In the genomic region with DNA sequence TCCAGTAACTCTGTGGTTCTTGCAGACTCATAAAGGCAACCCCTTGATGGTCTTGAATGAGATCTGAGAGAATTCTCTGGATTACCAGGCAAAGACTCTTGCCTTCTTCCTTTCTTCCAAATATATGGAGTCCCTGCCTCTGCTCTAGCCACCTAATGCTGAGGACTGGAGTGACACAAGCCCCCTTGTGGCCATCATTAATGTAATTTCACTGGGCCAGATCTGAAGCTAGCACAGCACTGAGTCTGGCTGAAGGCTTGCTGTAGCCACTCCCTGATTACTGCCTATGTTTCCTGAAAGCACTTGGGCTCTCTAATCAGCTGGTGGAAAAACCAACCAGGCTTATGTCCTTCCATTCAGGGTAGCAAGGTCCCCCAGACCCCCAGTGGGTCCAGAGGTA, we compare ENCODE assay signal across 16 cellular contexts.
A peak's percentile ranks its signal among the peaks of the same experiment; 100 is the strongest.
DNase-seq lines count a peak whose midpoint lies in the region; FAIRE-seq and TF ChIP-seq lines count a peak whose summit lies in the region.
"Had no signal": no experiment of that assay in that cellular context is flagged by ENCODE, and none has a peak within 500 bp of the region (broad histone marks: within the 10 kb centered on the region; RNA-seq: fewer than 3 reads in every experiment).

No MANE protein-coding gene starts in this region.

- no peak overlapping the region for H3K9ac ChIP-seq in H9 (ENCODE audit: extremely low read depth, insufficient read length, low read length)
- no peak overlapping the region for H3K9ac ChIP-seq in OCI-LY3 (ENCODE audit: low read length)
- H3K9ac ChIP-seq in endothelial cell of umbilical vein (replicated peaks; ENCODE audit: extremely low read depth, insufficient read depth, low read length), result no peak overlapping the region

- H3K4me2 ChIP-seq in H9 (ENCODE audit: insufficient read depth, insufficient read length, low read length) (no peak overlapping the region), OCI-LY3 (ENCODE audit: low read length) (no peak overlapping the region), endothelial cell of umbilical vein (ENCODE audit: insufficient read depth, low read length) (no peak overlapping the region)

- dilution Hi-C loops in endothelial cell of umbilical vein (cut with MboI; ENCODE audit: extremely low pct_ligation_motif_present, low sequenced_read_pairs), result no loop called here

- no peak overlapping the region for H3K14ac ChIP-seq in H9 (ENCODE audit: insufficient read depth, low read length)

- no peaks in the 10 kb centered on the region for H3K36me3 ChIP-seq in BE2C
- no peaks in the 10 kb centered on the region for H3K36me3 ChIP-seq in OCI-LY3 (replicated peaks; ENCODE audit: low read depth, low read length)
- no peaks in the 10 kb centered on the region for H3K36me3 ChIP-seq in endothelial cell of umbilical vein (ENCODE audit: control insufficient read depth in 2 of 2, extremely low read depth in 1 of 2, insufficient read depth in 2 of 2, low read length in 2 of 2)
- H3K36me3 ChIP-seq: cardiac muscle cell had no signal

- H3K27me3 Mint-ChIP-seq in H9 (ENCODE audit: low read depth), result no peaks in the 10 kb centered on the region

- POLR2A ChIA-PET in endothelial cell of umbilical vein (lab: Charles Lee), result no interaction called here

- no peaks in the 10 kb centered on the region for H3K4me1 Mint-ChIP-seq in H9
- H3K4me1 Mint-ChIP-seq: immature natural killer cell had no signal

- no peaks in the 10 kb centered on the region for H3K23me2 ChIP-seq in H9 (ENCODE audit: insufficient read length, low read depth, low read length, poor library complexity, severe bottlenecking)

- no peak overlapping the region for H3K27ac Mint-ChIP-seq in H9
- H3K27ac Mint-ChIP-seq: immature natural killer cell had no signal

- H3K79me1 ChIP-seq in H9 (ENCODE audit: insufficient read depth, low read depth, low read length, poor library complexity, severe bottlenecking), result no peaks in the 10 kb centered on the region

- no peak overlapping the region for H3K27ac ChIP-seq in H9 (ENCODE audit: insufficient read length, low read depth, low read length)
- no peak overlapping the region for H3K27ac ChIP-seq in OCI-LY3 (ENCODE audit: low read length)
- H3K27ac ChIP-seq in endothelial cell of umbilical vein (ENCODE audit: insufficient read depth, low read depth, low read length), result no peak overlapping the region
- H3K27ac ChIP-seq: cardiac muscle cell had no signal

- BruUV-seq in endothelial cell of umbilical vein (replicated peaks; lab: Mats Ljungman, UMichigan), result no TSS peak

- H3K4me3 Mint-ChIP-seq in H9, result no peak overlapping the region
- H3K4me3 Mint-ChIP-seq: immature natural killer cell had no signal

- H2BK5ac ChIP-seq in H9 (ENCODE audit: insufficient read length, low read length), result no peak overlapping the region

- no peak overlapping the region for H3T11ph ChIP-seq in H9 (ENCODE audit: low read length)

- CTCF ChIA-PET in endothelial cell of umbilical vein (lab: Charles Lee), result interaction anchor here (0.7 to 1.7 kb wide), 5 partner anchors 9 to 841 kb away, joined by 3 to 5 read pairs (median 3); no protein-coding TSS in a partner anchor

- TF ChIP-seq CTCF in BE2C (IDR thresholded peaks at IDR 0.05; ENCODE audit: low read depth, low read length) (peak; percentile 33; the same call in 1 of the 2 replicates), H9 (conservative IDR thresholded peaks at IDR 0.05) (peak; percentile 56), OCI-LY3 (IDR thresholded peaks at IDR 0.05; ENCODE audit: low read depth, low read length) (peak; percentile 35), endothelial cell of umbilical vein (IDR thresholded peaks at IDR 0.05; ENCODE audit: extremely low read depth in 1 of 2, insufficient read depth in 1 of 2, low read depth in 1 of 2, low read length in 2 of 2) (peak; percentile 7 to 8), lower leg skin (IDR thresholded peaks at IDR 0.05) (no peak)

- DNase-seq in BE2C (peak; percentile 7), H9 (peak; percentile 52), endothelial cell of umbilical vein (ENCODE audit: low read depth, low spot score) (no peak), lower leg skin (ENCODE audit: low spot score in 2 of 2) (no peak), cerebellar cortex (ENCODE audit: low spot score) (no peak), NCI-H446 (lab: John Stamatoyannopoulos, UW) (no peak)
- no peak for DNase-seq in activated CD4-positive, alpha-beta T cell treated with anti-CD3 and anti-CD28 coated beads, Interleukin-2, amount 50 U/mL, for 4 hours
- DNase-seq: activated naive CD4-positive, alpha-beta T cell treated with Interleukin-2 at 50 U/mL for 16 hours; immature natural killer cell; NCI-H2029 treated with DMSO at 0.1 percent for 48 hours; stimulated activated CD4-positive, alpha-beta T cell treated with anti-CD3 and anti-CD28 coated beads, Interleukin-4, amount 100 ng/mL, for 4 hours; stimulated activated naive CD4-positive, alpha-beta T cell treated with Interleukin-2 at 50 U/mL for 16 hours; T1000 had no signal

- H2BK15ac ChIP-seq in H9 (ENCODE audit: low read depth, low read length), result no peak overlapping the region

- H3K27me3 ChIP-seq in BE2C (no peaks in the 10 kb centered on the region), H9 (ENCODE audit: insufficient read depth, low read length) (no peaks in the 10 kb centered on the region), OCI-LY3 (ENCODE audit: low read depth, low read length) (no peaks in the 10 kb centered on the region), endothelial cell of umbilical vein (ENCODE audit: control insufficient read depth in 2 of 2, insufficient read depth in 2 of 2, low read length in 2 of 2) (no peaks in the 10 kb centered on the region)
- H3K27me3 ChIP-seq: cardiac muscle cell had no signal

- H4K5ac ChIP-seq in H9 (ENCODE audit: insufficient read length, low read depth, low read length), result no peak overlapping the region

- H2AFZ ChIP-seq in H9 (ENCODE audit: low read length) (no peak overlapping the region), OCI-LY3 (ENCODE audit: low read depth, low read length) (no peak overlapping the region), endothelial cell of umbilical vein (ENCODE audit: low read depth, low read length) (no peak overlapping the region)

- H2BK12ac ChIP-seq in H9 (ENCODE audit: insufficient read length, low read depth, low read length), result no peak overlapping the region

- intact Hi-C loops in endothelial cell of umbilical vein (cut with micrococcal nuclease), result no loop called here
- intact Hi-C loops in lower leg skin (cut with DNase I; ENCODE audit: low total_unique reads), result no loop called here

- TF ChIP-seq POLR2A in endothelial cell of umbilical vein (IDR thresholded peaks at IDR 0.05; ENCODE audit: low read depth, low read length), result no peak
- no peak for TF ChIP-seq POLR2A in lower leg skin (IDR thresholded peaks at IDR 0.05)

- no peak overlapping the region for H3K4ac ChIP-seq in H9 (ENCODE audit: low read depth, low read length)

- H3K79me2 ChIP-seq in H9 (ENCODE audit: insufficient read depth, low read length) (no peaks in the 10 kb centered on the region), OCI-LY3 (ENCODE audit: low read length) (no peaks in the 10 kb centered on the region), endothelial cell of umbilical vein (ENCODE audit: control insufficient read depth, insufficient read depth, low read length) (no peaks in the 10 kb centered on the region)

- H3K18ac ChIP-seq in H9 (ENCODE audit: insufficient read length, low read depth, low read length), result no peak overlapping the region

- H4K20me1 ChIP-seq in H9 (ENCODE audit: control insufficient read depth, insufficient read depth, insufficient read length) (no peaks in the 10 kb centered on the region), OCI-LY3 (ENCODE audit: insufficient read depth, low read length) (no peaks in the 10 kb centered on the region), endothelial cell of umbilical vein (replicated peaks; ENCODE audit: control insufficient read depth, extremely low read depth, insufficient read depth, low read length) (no peaks in the 10 kb centered on the region)

- no peaks in the 10 kb centered on the region for H3K4me1 ChIP-seq in BE2C
- H3K4me1 ChIP-seq in H9 (ENCODE audit: insufficient read depth, low read length), result no peaks in the 10 kb centered on the region
- no peaks in the 10 kb centered on the region for H3K4me1 ChIP-seq in OCI-LY3 (ENCODE audit: low read length)
- no peaks in the 10 kb centered on the region for H3K4me1 ChIP-seq in endothelial cell of umbilical vein (ENCODE audit: control insufficient read depth, extremely low read depth, insufficient read depth, low read length)

- H4K8ac ChIP-seq in H9 (replicated peaks; ENCODE audit: insufficient read length, low read depth, low read length), result no peak overlapping the region

- no peak overlapping the region for H2AK5ac ChIP-seq in H9 (ENCODE audit: insufficient read length, low read length)

- H4K91ac ChIP-seq in H9 (ENCODE audit: insufficient read length, low read depth, low read length), result no peak overlapping the region

- no peaks in the 10 kb centered on the region for H3K9me3 Mint-ChIP-seq in H9

- no peaks in the 10 kb centered on the region for H3K36me3 Mint-ChIP-seq in H9 (ENCODE audit: insufficient read depth in 1 of 3, low read depth in 3 of 3)
- H3K36me3 Mint-ChIP-seq: immature natural killer cell had no signal

- H3K9me1 ChIP-seq in endothelial cell of umbilical vein (replicated peaks; ENCODE audit: control insufficient read depth, extremely low read depth, insufficient read depth, low read length), result no peaks in the 10 kb centered on the region

- no peak overlapping the region for H2BK20ac ChIP-seq in H9 (ENCODE audit: low read depth, low read length, poor library complexity, severe bottlenecking)

- no peaks in the 10 kb centered on the region for H3K9me3 ChIP-seq in BE2C
- H3K9me3 ChIP-seq in H9 (ENCODE audit: control insufficient read depth, low read depth, low read length), result no peaks in the 10 kb centered on the region
- no peaks in the 10 kb centered on the region for H3K9me3 ChIP-seq in OCI-LY3 (ENCODE audit: insufficient read depth, low read length)
- H3K9me3 ChIP-seq in endothelial cell of umbilical vein (replicated peaks; ENCODE audit: control insufficient read depth, insufficient read depth, low read length), result no peaks in the 10 kb centered on the region

- H2BK120ac ChIP-seq in H9 (ENCODE audit: low read depth, low read length, poor library complexity, severe bottlenecking), result no peak overlapping the region

- H3K23ac ChIP-seq in H9 (ENCODE audit: insufficient read length, low read depth, low read length), result no peak overlapping the region

- no peak overlapping the region for H3K56ac ChIP-seq in H9 (ENCODE audit: insufficient read length, low read depth, low read length)

- no peak for FAIRE-seq in endothelial cell of umbilical vein (lab: Jason Lieb, UNC)
- FAIRE-seq: GM18507 had no signal

- H3K4me3 ChIP-seq in BE2C (ENCODE audit: low read depth, low read length), result no peak overlapping the region
- no peak overlapping the region for H3K4me3 ChIP-seq in OCI-LY3 (ENCODE audit: low read length)
- H3K4me3 ChIP-seq in endothelial cell of umbilical vein (replicated peaks in 1 of 3; ENCODE audit: insufficient read depth in 1 of 3, low read depth in 1 of 3, low read length in 3 of 3), result no peak overlapping the region
- H3K4me3 ChIP-seq in lower leg skin (ENCODE audit: low read depth, poor library complexity, severe bottlenecking), result no peak overlapping the region
- H3K4me3 ChIP-seq: cardiac muscle cell had no signal

Comparison
In these comparisons a context has a peak if more than half of its experiments do, and no peak if none do; other contexts are left out.
1. DNase-seq: peak in BE2C (single experiment) and H9 (single experiment); none in endothelial cell of umbilical vein (single experiment), lower leg skin (0 of 2), cerebellar cortex (single experiment), NCI-H446 (0 of 2) and activated CD4-positive, alpha-beta T cell treated with anti-CD3 and anti-CD28 coated beads, Interleukin-2, amount 50 U/mL, for 4 hours (0 of 2).
2. CTCF ChIP-seq: peak in BE2C (single experiment), H9 (single experiment), OCI-LY3 (single experiment) and endothelial cell of umbilical vein (2 of 2); none in lower leg skin (0 of 3).